28 cellular contexts compared by ENCODE assay signal in the genomic region with DNA sequence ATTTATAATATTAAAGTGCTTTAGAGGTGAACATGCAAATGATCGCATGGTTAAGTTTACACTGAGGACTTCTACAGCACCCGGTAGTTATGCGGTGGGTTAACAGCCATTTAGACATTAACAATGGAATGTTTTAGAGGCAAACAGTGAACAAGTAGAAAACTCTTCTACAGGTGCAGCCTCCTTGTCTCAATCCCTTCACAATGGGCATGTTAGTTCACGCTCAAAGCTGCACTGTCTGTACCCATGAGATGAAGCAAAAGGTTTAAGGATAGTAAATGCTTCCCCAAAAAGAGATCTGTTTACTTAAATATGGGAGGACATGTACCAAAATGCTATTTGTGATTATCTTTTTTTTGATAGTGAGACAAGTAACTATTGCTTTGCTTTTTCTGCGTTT. TPM values are rescaled to one million over a fixed set of nuclear protein-coding genes. Genes with fewer than 3 reads are reported as not detected.
A peak's percentile ranks its signal among the peaks of the same experiment; 100 is the strongest.
DNase-seq lines count a peak whose midpoint lies in the region; ATAC-seq and TF ChIP-seq lines count a peak whose summit lies in the region.
"Had no signal": no experiment of that assay in that cellular context is flagged by ENCODE, and none has a peak within 500 bp of the region (broad histone marks: within the 10 kb centered on the region; RNA-seq: fewer than 3 reads in every experiment).

No MANE protein-coding gene starts in this region.

- H3K9ac ChIP-seq in smooth muscle cell (ENCODE audit: low read depth) = no peak overlapping the region

- DNase-seq in NCI-H2107 (lab: John Stamatoyannopoulos, UW) (peak; percentile 11), epithelial cell of prostate (ENCODE audit: low read depth, low spot score) (no peak), osteoblast (ENCODE audit: insufficient read length, low spot score, missing footprints) (no peak), smooth muscle cell (lab: John Stamatoyannopoulos, UW; ENCODE audit: unreplicated experiment) (no peak), heart left ventricle (no peak)
- no peak for DNase-seq in stimulated activated CD4-positive, alpha-beta T cell treated with anti-CD3 and anti-CD28 coated beads, Interleukin-15, amount 100 ng/mL, for 24 hours
- DNase-seq: activated CD4-positive, alpha-beta T cell treated with anti-CD3 and anti-CD28 coated beads, Interleukin-2, amount 50 U/mL, for 48 hours; activated CD4-positive, CD25-positive, alpha-beta regulatory T cell treated with anti-CD3 and anti-CD28 coated beads, Interleukin-2, amount 50 U/mL, for 72 hours; activated CD8-positive, alpha-beta memory T cell treated with anti-CD3 and anti-CD28 coated beads, Interleukin-2, amount 50 U/mL, for 4 hours; activated naive CD4-positive, alpha-beta T cell; cerebellar nuclear complex; DND-41; dorsolateral prefrontal cortex; Karpas-422; left ventricle myocardium superior; naive thymus-derived CD4-positive, alpha-beta T cell; NCI-H146; NCI-H2171; NCI-H510A treated with DMSO at 0.1 percent for 48 hours; OCI-M1; psoas muscle; stimulated activated naive B cell treated with anti-CD40 and anti-IgM and Interleukin-4, amounts not matched to agents 10 μg/mL and 1 μg/mL and 100 μg/mL, for 72 hours; substantia nigra; T-helper 17 cell; upper lobe of right lung had no signal

- peak overlapping the region; percentile 17 for H3K27ac ChIP-seq in epithelial cell of prostate
- H3K27ac ChIP-seq in osteoblast (ENCODE audit: low read depth, low read length) = peak overlapping the region; percentile 49
- H3K27ac ChIP-seq in smooth muscle cell (ENCODE audit: low read depth) = no peak overlapping the region
- H3K27ac ChIP-seq in heart left ventricle = no peak overlapping the region
- H3K27ac ChIP-seq: dorsolateral prefrontal cortex, neutrophil, psoas muscle, upper lobe of right lung had no signal

- no peaks in the 10 kb centered on the region for H3K9me3 ChIP-seq in osteoblast (ENCODE audit: low read depth, low read length)
- H3K9me3 ChIP-seq in smooth muscle cell (replicated peaks; ENCODE audit: low read depth) = no peaks in the 10 kb centered on the region
- H3K9me3 ChIP-seq in heart left ventricle = no peaks in the 10 kb centered on the region
- H3K9me3 ChIP-seq: neutrophil, psoas muscle, upper lobe of right lung had no signal

- ATAC-seq in SK-N-SH treated with all-trans-retinoic acid at 6 μM for 48 hours = peak; percentile 20; the same call in 2 of the 3 replicates
- no peak for ATAC-seq in heart left ventricle
- ATAC-seq: HepG2; left ventricle myocardium superior; naive thymus-derived CD4-positive, alpha-beta T cell; psoas muscle; stimulated activated naive B cell treated with anti-CD40 and anti-IgM and Interleukin-4, amounts not matched to agents 10 μg/mL and 1 μg/mL and 100 μg/mL, for 72 hours; T-helper 17 cell; upper lobe of right lung had no signal

- H3K27me3 ChIP-seq in osteoblast (ENCODE audit: insufficient read depth, low read length) (no peaks in the 10 kb centered on the region), smooth muscle cell (ENCODE audit: low read depth) (no peaks in the 10 kb centered on the region), heart left ventricle (no peaks in the 10 kb centered on the region)
- H3K27me3 ChIP-seq: dorsolateral prefrontal cortex, neutrophil, upper lobe of right lung had no signal

- H3K4me1 ChIP-seq in osteoblast (ENCODE audit: insufficient read depth, low read length) (peaks cover 29% of the 10 kb centered on the region), smooth muscle cell (ENCODE audit: low read depth) (peaks cover 7% of the 10 kb centered on the region), heart left ventricle (peaks cover 0 to 8% (median 0%) of the 10 kb centered on the region in 12 donors)
- H3K4me1 ChIP-seq: psoas muscle, upper lobe of right lung had no signal

- H3F3A ChIP-seq in smooth muscle cell (ENCODE audit: low read depth) = peaks cover 4% of the 10 kb centered on the region

- H2AFZ ChIP-seq in osteoblast (ENCODE audit: low read length) = no peak overlapping the region
- no peak overlapping the region for H2AFZ ChIP-seq in smooth muscle cell (ENCODE audit: low read depth)

- H3K79me2 ChIP-seq in osteoblast (ENCODE audit: insufficient read depth, low read length) = no peaks in the 10 kb centered on the region
- H3K79me2 ChIP-seq in smooth muscle cell (ENCODE audit: low read depth) = no peaks in the 10 kb centered on the region

- intact Hi-C loops in heart left ventricle (cut with DNase I) = no loop called here

- peaks cover 3% of the 10 kb centered on the region for H4K20me1 ChIP-seq in osteoblast (ENCODE audit: insufficient read depth, low read length)
- H4K20me1 ChIP-seq in smooth muscle cell (ENCODE audit: low read depth) = no peaks in the 10 kb centered on the region

- H3K36me3 ChIP-seq in osteoblast (ENCODE audit: insufficient read depth, low read length) = peaks cover 6% of the 10 kb centered on the region
- H3K36me3 ChIP-seq in smooth muscle cell (ENCODE audit: low read depth) = no peaks in the 10 kb centered on the region
- peaks cover 0 to 30% (median 20%) of the 10 kb centered on the region in 9 donors for H3K36me3 ChIP-seq in heart left ventricle
- H3K36me3 ChIP-seq: neutrophil had no signal

- WGBS in smooth muscle cell (ENCODE audit: low lambda C conversion rate) = 89% methylated on average over 5 of the region's 5 CpGs
- WGBS in heart left ventricle, 4 donors = 79 to 88% (median 80%) methylated on average over 5 of the region's 5 CpGs

- no peak for TF ChIP-seq POLR2A in heart left ventricle (IDR thresholded peaks at IDR 0.05)

- TF ChIP-seq CTCF in osteoblast (IDR thresholded peaks at IDR 0.05; ENCODE audit: extremely low read depth, low read depth, low read length) (no peak), smooth muscle cell (IDR thresholded peaks at IDR 0.05; ENCODE audit: borderline replicate concordance, insufficient read depth, poor library complexity, severe bottlenecking) (no peak), heart left ventricle (IDR thresholded peaks at IDR 0.05) (no peak)

- H3K4me2 ChIP-seq in osteoblast (ENCODE audit: insufficient read depth, low read length) (peak overlapping the region; percentile 76), smooth muscle cell (no peak overlapping the region)

- H3K4me3 ChIP-seq in osteoblast (ENCODE audit: insufficient read depth, low read length) (peak overlapping the region; percentile 22), smooth muscle cell (no peak overlapping the region), heart left ventricle (no peak overlapping the region)
- H3K4me3 ChIP-seq: dorsolateral prefrontal cortex, psoas muscle, upper lobe of right lung had no signal

TF ChIP-seq in SK-N-SH treated with all-trans-retinoic acid at 6 μM for 48 hours, 23 proteins besides CTCF, POLR2A, EP300 and RAD21 (continues in another document):
- TF ChIP-seq ZNF70 (CRISPR knock-in tag; IDR thresholded peaks at IDR 0.05) (no peak), GLIS3 (CRISPR knock-in tag; IDR thresholded peaks at IDR 0.05) (no peak), ZNF565 (CRISPR knock-in tag; conservative IDR thresholded peaks at IDR 0.05; ENCODE audit: low read depth) (no peak), OSR1 (CRISPR knock-in tag; IDR thresholded peaks at IDR 0.05) (no peak), TOX (CRISPR knock-in tag; IDR thresholded peaks at IDR 0.05; ENCODE audit: borderline replicate concordance) (no peak), TCF4 (CRISPR knock-in tag; IDR thresholded peaks at IDR 0.05; ENCODE audit: borderline replicate concordance) (no peak)
- TF ChIP-seq, protein P1, sequence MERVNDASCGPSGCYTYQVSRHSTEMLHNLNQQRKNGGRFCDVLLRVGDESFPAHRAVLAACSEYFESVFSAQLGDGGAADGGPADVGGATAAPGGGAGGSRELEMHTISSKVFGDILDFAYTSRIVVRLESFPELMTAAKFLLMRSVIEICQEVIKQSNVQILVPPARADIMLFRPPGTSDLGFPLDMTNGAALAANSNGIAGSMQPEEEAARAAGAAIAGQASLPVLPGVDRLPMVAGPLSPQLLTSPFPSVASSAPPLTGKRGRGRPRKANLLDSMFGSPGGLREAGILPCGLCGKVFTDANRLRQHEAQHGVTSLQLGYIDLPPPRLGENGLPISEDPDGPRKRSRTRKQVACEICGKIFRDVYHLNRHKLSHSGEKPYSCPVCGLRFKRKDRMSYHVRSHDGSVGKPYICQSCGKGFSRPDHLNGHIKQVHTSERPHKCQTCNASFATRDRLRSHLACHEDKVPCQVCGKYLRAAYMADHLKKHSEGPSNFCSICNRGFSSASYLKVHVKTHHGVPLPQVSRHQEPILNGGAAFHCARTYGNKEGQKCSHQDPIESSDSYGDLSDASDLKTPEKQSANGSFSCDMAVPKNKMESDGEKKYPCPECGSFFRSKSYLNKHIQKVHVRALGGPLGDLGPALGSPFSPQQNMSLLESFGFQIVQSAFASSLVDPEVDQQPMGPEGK (CRISPR knock-in tag; IDR thresholded peaks at IDR 0.05; ENCODE audit: borderline replicate concordance) = no peak
- TF ChIP-seq, protein P2, sequence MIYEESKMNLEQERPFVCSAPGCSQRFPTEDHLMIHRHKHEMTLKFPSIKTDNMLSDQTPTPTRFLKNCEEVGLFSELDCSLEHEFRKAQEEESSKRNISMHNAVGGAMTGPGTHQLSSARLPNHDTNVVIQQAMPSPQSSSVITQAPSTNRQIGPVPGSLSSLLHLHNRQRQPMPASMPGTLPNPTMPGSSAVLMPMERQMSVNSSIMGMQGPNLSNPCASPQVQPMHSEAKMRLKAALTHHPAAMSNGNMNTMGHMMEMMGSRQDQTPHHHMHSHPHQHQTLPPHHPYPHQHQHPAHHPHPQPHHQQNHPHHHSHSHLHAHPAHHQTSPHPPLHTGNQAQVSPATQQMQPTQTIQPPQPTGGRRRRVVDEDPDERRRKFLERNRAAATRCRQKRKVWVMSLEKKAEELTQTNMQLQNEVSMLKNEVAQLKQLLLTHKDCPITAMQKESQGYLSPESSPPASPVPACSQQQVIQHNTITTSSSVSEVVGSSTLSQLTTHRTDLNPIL (CRISPR knock-in tag; IDR thresholded peaks at IDR 0.05; ENCODE audit: low read depth) = no peak

RNA-seq across cellular contexts. Expression of a gene that starts 25.1 kb away (rescaled TPM):
- 20.0 and 22.4 TPM in 2 replicates for total RNA-seq in osteoblast
- total RNA-seq in smooth muscle cell = 8.0 and 11.7 TPM in 2 replicates
- 6.9 and 9.2 TPM in 2 replicates for polyA plus RNA-seq in smooth muscle cell
- 1 to 10 TPM; 2.8 to 7.9 (median 5.5) TPM for total RNA-seq in heart left ventricle
- polyA plus RNA-seq in heart left ventricle = 1 to 10 TPM; 1.9 to 5.6 TPM

RNA-seq across cellular contexts. Expression of a gene that starts 35.0 kb away (rescaled TPM):
- total RNA-seq in osteoblast = 16.6 and 18.0 TPM in 2 replicates
- 18.9 and 29.4 TPM in 2 replicates for total RNA-seq in smooth muscle cell
- 22.4 and 23.1 TPM in 2 replicates for polyA plus RNA-seq in smooth muscle cell
- total RNA-seq in heart left ventricle = 10 to 100 TPM in 8 of 9 donors, 1 to 10 TPM in 1; 9.2 to 14.7 (median 13.3) TPM
- 10 to 100 TPM; 11.0 to 16.0 TPM for polyA plus RNA-seq in heart left ventricle

Comparison
In these comparisons a context has a peak if more than half of its experiments do, and no peak if none do; other contexts are left out.
1. H3K27ac ChIP-seq: peak in epithelial cell of prostate (single experiment) and osteoblast (single experiment); none in smooth muscle cell (single experiment) and heart left ventricle (0 of 12).